ENCODE assay signal across 8 cellular contexts in genomic region chr20:9514461-9515210, GRCh38. TPM values are rescaled to one million over a fixed set of nuclear protein-coding genes. Genes with fewer than 3 reads are reported as not detected.
DNase-seq lines count a peak whose midpoint lies in the region; ATAC-seq and TF ChIP-seq lines count a peak whose summit lies in the region.

LAMP5 (plus strand) TSS chr20:9514590; CDS start chr20:9514853, 263 bp downstream.

- H3K27ac ChIP-seq in H9 (ENCODE audit: insufficient read length, low read depth, low read length) (no peak within 1 kb of the TSS), foreskin keratinocyte (no peak within 1 kb of the TSS), prostate gland (no peak within 1 kb of the TSS)

- no peaks in the 10 kb centered on the region for H3K79me2 ChIP-seq in H9 (ENCODE audit: insufficient read depth, low read length)

- no peak within 1 kb of the TSS for H2BK5ac ChIP-seq in H9 (ENCODE audit: insufficient read length, low read length)

- no peaks in the 10 kb centered on the region for H3K9me3 ChIP-seq in H9 (ENCODE audit: control insufficient read depth, low read depth, low read length)
- H3K9me3 ChIP-seq in prostate gland: no peaks in the 10 kb centered on the region

- no peaks in the 10 kb centered on the region for H3K36me3 ChIP-seq in prostate gland

- H3T11ph ChIP-seq in H9 (ENCODE audit: low read length): no peak within 1 kb of the TSS

- H2BK12ac ChIP-seq in H9 (ENCODE audit: insufficient read length, low read depth, low read length): no peak within 1 kb of the TSS

- peak within 1 kb of the TSS; percentile 5 to 7 for H3K4me3 ChIP-seq in prostate gland

- TF ChIP-seq POLR2A in prostate gland (IDR thresholded peaks at IDR 0.05): no peak

- no peak within 1 kb of the TSS for H2BK120ac ChIP-seq in H9 (ENCODE audit: low read depth, low read length, poor library complexity, severe bottlenecking)

- no peaks in the 10 kb centered on the region for H3K79me1 ChIP-seq in H9 (ENCODE audit: insufficient read depth, low read depth, low read length, poor library complexity, severe bottlenecking)

- no peak within 1 kb of the TSS for H3K18ac ChIP-seq in H9 (ENCODE audit: insufficient read length, low read depth, low read length)

- H3K4me3 Mint-ChIP-seq in H9: peak within 1 kb of the TSS; percentile 58 to 91
- H3K4me3 Mint-ChIP-seq in naive thymus-derived CD8-positive, alpha-beta T cell: peak within 1 kb of the TSS in 1 of 10 donors; percentile 52

- intact Hi-C loops in prostate gland (cut with DNase I): no loop called here

- ATAC-seq in foreskin keratinocyte: peak; percentile 75
- ATAC-seq in naive thymus-derived CD8-positive, alpha-beta T cell: no peak

- H3K23me2 ChIP-seq in H9 (ENCODE audit: insufficient read length, low read depth, low read length, poor library complexity, severe bottlenecking): peaks cover 27% of the 10 kb centered on the region

- DNase-seq in H9 (peak; percentile 86), NCI-H748 treated with DMSO at 0.1 percent for 48 hours (lab: John Stamatoyannopoulos, UW) (peak; percentile 56), foreskin keratinocyte (peak in 1 of 2 donors; percentile 10), prostate gland (ENCODE audit: low spot score) (no peak), OCI-M2 (lab: John Stamatoyannopoulos, UW; ENCODE audit: unreplicated experiment) (no peak), RKO (ENCODE audit: low spot score) (no peak)
- DNase-seq in activated CD4-positive, alpha-beta T cell treated with anti-CD3 and anti-CD28 coated beads for 1 hour: no peak
- DNase-seq in naive thymus-derived CD8-positive, alpha-beta T cell: no peak

- H4K5ac ChIP-seq in H9 (ENCODE audit: insufficient read length, low read depth, low read length): no peak within 1 kb of the TSS

- H2BK20ac ChIP-seq in H9 (ENCODE audit: low read depth, low read length, poor library complexity, severe bottlenecking): no peak within 1 kb of the TSS

- no peaks in the 10 kb centered on the region for H4K20me1 ChIP-seq in H9 (ENCODE audit: control insufficient read depth, insufficient read depth, insufficient read length)

- H3K36me3 Mint-ChIP-seq in H9 (ENCODE audit: insufficient read depth in 1 of 3, low read depth in 3 of 3): peaks cover 0 to 2% (median 0%) of the 10 kb centered on the region in 3 experiments; a peak in 2 of 7 replicates
- H3K36me3 Mint-ChIP-seq in naive thymus-derived CD8-positive, alpha-beta T cell: peaks cover 0 to 2% (median 0%) of the 10 kb centered on the region in 3 donors

- no peak within 1 kb of the TSS for H3K14ac ChIP-seq in H9 (ENCODE audit: insufficient read depth, low read length)

- H4K8ac ChIP-seq in H9 (replicated peaks; ENCODE audit: insufficient read length, low read depth, low read length): no peak within 1 kb of the TSS

- no peak within 1 kb of the TSS for H2AFZ ChIP-seq in H9 (ENCODE audit: low read length)

- H2AK5ac ChIP-seq in H9 (ENCODE audit: insufficient read length, low read length): no peak within 1 kb of the TSS

- no peak within 1 kb of the TSS for H3K9ac ChIP-seq in H9 (ENCODE audit: extremely low read depth, insufficient read length, low read length)

- H3K9me3 Mint-ChIP-seq in H9: peaks cover 0 to 3% of the 10 kb centered on the region in 2 experiments; a peak in 1 of 5 replicates
- H3K9me3 Mint-ChIP-seq in naive thymus-derived CD8-positive, alpha-beta T cell: peaks cover 0 to 7% (median 0%) of the 10 kb centered on the region in 9 donors

- H3K56ac ChIP-seq in H9 (ENCODE audit: insufficient read length, low read depth, low read length): no peak within 1 kb of the TSS

- H3K4me1 Mint-ChIP-seq in H9: peaks cover 49 to 52% of the 10 kb centered on the region in 2 experiments
- H3K4me1 Mint-ChIP-seq in naive thymus-derived CD8-positive, alpha-beta T cell: peaks cover 0 to 21% (median 2%) of the 10 kb centered on the region in 4 donors

- H3K4me1 ChIP-seq in H9 (ENCODE audit: insufficient read depth, low read length): peaks cover 5% of the 10 kb centered on the region; the same call in 1 of the 2 replicates
- no peaks in the 10 kb centered on the region for H3K4me1 ChIP-seq in foreskin keratinocyte
- H3K4me1 ChIP-seq in prostate gland (replicated peaks): no peaks in the 10 kb centered on the region

- no peak within 1 kb of the TSS for H3K23ac ChIP-seq in H9 (ENCODE audit: insufficient read length, low read depth, low read length)

- H2BK15ac ChIP-seq in H9 (ENCODE audit: low read depth, low read length): no peak within 1 kb of the TSS

- TF ChIP-seq CTCF in H9 (conservative IDR thresholded peaks at IDR 0.05): no peak
- TF ChIP-seq CTCF in foreskin keratinocyte (conservative IDR thresholded peaks at IDR 0.05): no peak
- TF ChIP-seq CTCF in prostate gland (IDR thresholded peaks at IDR 0.05): no peak

- POLR2A ChIA-PET in naive thymus-derived CD8-positive, alpha-beta T cell (lab: Charles Lee): no interaction called here

- H3K4ac ChIP-seq in H9 (ENCODE audit: low read depth, low read length): no peak within 1 kb of the TSS

- peaks cover 48% of the 10 kb centered on the region; the same call in 1 of the 2 replicates for H3K27me3 ChIP-seq in H9 (ENCODE audit: insufficient read depth, low read length)
- peaks cover 100% of the 10 kb centered on the region for H3K27me3 ChIP-seq in foreskin keratinocyte
- H3K27me3 ChIP-seq in prostate gland (replicated peaks; ENCODE audit: insufficient read depth): peaks cover 5% of the 10 kb centered on the region

- WGBS in H9 (ENCODE audit: extremely low coverage, insufficient read length, low lambda C conversion rate): no CpG with 5 or more reads among the region's 38 CpGs
- 2% methylated on average over 38 of the region's 38 CpGs for WGBS in prostate gland

- peak within 1 kb of the TSS; percentile 93 for H3K4me2 ChIP-seq in H9 (ENCODE audit: insufficient read depth, insufficient read length, low read length)

- H4K91ac ChIP-seq in H9 (ENCODE audit: insufficient read length, low read depth, low read length): no peak within 1 kb of the TSS

- H3K27ac Mint-ChIP-seq in H9: no peak within 1 kb of the TSS
- no peak within 1 kb of the TSS for H3K27ac Mint-ChIP-seq in naive thymus-derived CD8-positive, alpha-beta T cell

- peaks cover 100% of the 10 kb centered on the region for H3K27me3 Mint-ChIP-seq in H9 (ENCODE audit: low read depth)
- peaks cover 39 to 68% (median 53%) of the 10 kb centered on the region in 5 donors for H3K27me3 Mint-ChIP-seq in naive thymus-derived CD8-positive, alpha-beta T cell

RNA-seq across cellular contexts. Expression of gene LAMP5, which starts in this region (rescaled TPM):
- total RNA-seq in H9 (2021) (0.35 and 0.42 TPM in 2 replicates), foreskin keratinocyte (not detected in 2 replicates), prostate gland (under 1 TPM; 0.14 to 0.34 TPM)
- not detected in 2 replicates for polyA plus RNA-seq in foreskin keratinocyte
- not detected for total RNA-seq in naive thymus-derived CD8-positive, alpha-beta T cell
- polyA plus RNA-seq in naive thymus-derived CD8-positive, alpha-beta T cell: not detected

Comparison
In these comparisons a context has a peak if more than half of its experiments do, and no peak if none do; other contexts are left out.
1. Peak in DNase-seq and H3K4me2 ChIP-seq in H9; RNA of the gene not detected or under 1 TPM.
2. Peak in ATAC-seq in foreskin keratinocyte; RNA of the gene not detected or under 1 TPM.